ENCODE assay signal across 17 cellular contexts in genomic region chr3:15623535-15624450, GRCh38. TPM values are rescaled to one million over a fixed set of nuclear protein-coding genes. Genes with fewer than 3 reads are reported as not detected.
A peak's percentile ranks its signal among the peaks of the same experiment; 100 is the strongest.
DNase-seq lines count a peak whose midpoint lies in the region; ATAC-seq and TF ChIP-seq lines count a peak whose summit lies in the region.
"Had no signal": no experiment of that assay in that cellular context is flagged by ENCODE, and none has a peak within 500 bp of the region (broad histone marks: within the 10 kb centered on the region; RNA-seq: fewer than 3 reads in every experiment).

No MANE protein-coding gene starts in this region.

- peak overlapping the region; percentile 55 for H3K27ac Mint-ChIP-seq in activated CD4-positive, alpha-beta T cell treated with anti-CD3 and anti-CD28 coated beads, Interleukin-2, amount 10 ng/mL, durations not matched to agents 7 days and 5 days
- peak overlapping the region; percentile 33 for H3K27ac Mint-ChIP-seq in T-helper 1 cell treated with Interleukin-12 subunit alpha and Interleukin-12 subunit beta and Interleukin-4 antibody, amounts not matched to agents 30 μg/mL and 1 μg/mL, for 36 hours
- H3K27ac Mint-ChIP-seq in osteocyte (ENCODE audit: unreplicated experiment), result peak overlapping the region; percentile 5
- H3K27ac Mint-ChIP-seq: HFFc6 had no signal

- peaks cover 42% of the 10 kb centered on the region for H3K36me3 Mint-ChIP-seq in activated CD4-positive, alpha-beta T cell treated with anti-CD3 and anti-CD28 coated beads, Interleukin-2, amount 10 ng/mL, durations not matched to agents 7 days and 5 days (ENCODE audit: low read depth)
- peaks cover 24% of the 10 kb centered on the region for H3K36me3 Mint-ChIP-seq in T-helper 1 cell treated with Interleukin-12 subunit alpha and Interleukin-12 subunit beta and Interleukin-4 antibody, amounts not matched to agents 30 μg/mL and 1 μg/mL, for 36 hours (ENCODE audit: low read depth)
- H3K36me3 Mint-ChIP-seq in osteocyte (ENCODE audit: unreplicated experiment), result peaks cover 30% of the 10 kb centered on the region

- H3K27me3 Mint-ChIP-seq in activated CD4-positive, alpha-beta T cell treated with anti-CD3 and anti-CD28 coated beads, Interleukin-2, amount 10 ng/mL, durations not matched to agents 7 days and 5 days, result no peaks in the 10 kb centered on the region
- no peaks in the 10 kb centered on the region for H3K27me3 Mint-ChIP-seq in T-helper 1 cell treated with Interleukin-12 subunit alpha and Interleukin-12 subunit beta and Interleukin-4 antibody, amounts not matched to agents 30 μg/mL and 1 μg/mL, for 36 hours (ENCODE audit: low read depth)
- no peaks in the 10 kb centered on the region for H3K27me3 Mint-ChIP-seq in osteocyte (ENCODE audit: unreplicated experiment)

- peaks cover 42% of the 10 kb centered on the region for H3K9me3 Mint-ChIP-seq in activated CD4-positive, alpha-beta T cell treated with anti-CD3 and anti-CD28 coated beads, Interleukin-2, amount 10 ng/mL, durations not matched to agents 7 days and 5 days
- H3K9me3 Mint-ChIP-seq in T-helper 1 cell treated with Interleukin-12 subunit alpha and Interleukin-12 subunit beta and Interleukin-4 antibody, amounts not matched to agents 30 μg/mL and 1 μg/mL, for 36 hours, result peaks cover 43% of the 10 kb centered on the region
- H3K9me3 Mint-ChIP-seq in osteocyte (ENCODE audit: unreplicated experiment), result peaks cover 28% of the 10 kb centered on the region

- DNase-seq in activated CD4-positive, alpha-beta T cell treated with anti-CD3 and anti-CD28 coated beads, Interleukin-2, amount 10 ng/mL, durations not matched to agents 7 days and 5 days, result no peak
- no peak for DNase-seq in activated CD4-positive, alpha-beta T cell treated with anti-CD3 and anti-CD28 coated beads for 1 hour
- DNase-seq in amniotic epithelial cell (ENCODE audit: low read depth), result peak; percentile 85
- DNase-seq in osteocyte (ENCODE audit: extremely low spot score, unreplicated experiment), result no peak
- no peak for DNase-seq in NCI-H2107 treated with DMSO at 0.1 percent for 48 hours (lab: John Stamatoyannopoulos, UW; ENCODE audit: unreplicated experiment)
- DNase-seq: cerebellar nuclear complex; HFFc6; kidney glomerular epithelial cell; NCI-H1105 treated with DMSO at 0.1 percent for 48 hours; NCI-H526; stimulated activated CD4-positive, alpha-beta T cell treated with anti-CD3 and anti-CD28 coated beads, Interleukin-12 subunit alpha, Interleukin-12 subunit beta, amount 100 ng/mL, for 4 hours had no signal

- peaks cover 21% of the 10 kb centered on the region for H3K4me1 Mint-ChIP-seq in activated CD4-positive, alpha-beta T cell treated with anti-CD3 and anti-CD28 coated beads, Interleukin-2, amount 10 ng/mL, durations not matched to agents 7 days and 5 days
- peaks cover 16% of the 10 kb centered on the region for H3K4me1 Mint-ChIP-seq in T-helper 1 cell treated with Interleukin-12 subunit alpha and Interleukin-12 subunit beta and Interleukin-4 antibody, amounts not matched to agents 30 μg/mL and 1 μg/mL, for 36 hours (ENCODE audit: low read depth)
- H3K4me1 Mint-ChIP-seq in osteocyte (ENCODE audit: unreplicated experiment), result peaks cover 6% of the 10 kb centered on the region

- ATAC-seq in HG02884 (IDR thresholded peaks at IDR 0.05; ENCODE audit: unreplicated experiment), result no peak
- ATAC-seq in GM18909 (IDR thresholded peaks at IDR 0.05; ENCODE audit: poor library complexity, unreplicated experiment), result no peak
- ATAC-seq: A549, esophagus mucosa, gastroesophageal sphincter had no signal

- H3K4me3 Mint-ChIP-seq in activated CD4-positive, alpha-beta T cell treated with anti-CD3 and anti-CD28 coated beads, Interleukin-2, amount 10 ng/mL, durations not matched to agents 7 days and 5 days, result no peak overlapping the region
- peak overlapping the region; percentile 22 for H3K4me3 Mint-ChIP-seq in T-helper 1 cell treated with Interleukin-12 subunit alpha and Interleukin-12 subunit beta and Interleukin-4 antibody, amounts not matched to agents 30 μg/mL and 1 μg/mL, for 36 hours
- no peak overlapping the region for H3K4me3 Mint-ChIP-seq in osteocyte (ENCODE audit: unreplicated experiment)
- H3K4me3 Mint-ChIP-seq: HFFc6 had no signal

- CTCF ChIA-PET in activated CD4-positive, alpha-beta T cell treated with anti-CD3 and anti-CD28 coated beads, Interleukin-2, amount 10 ng/mL, durations not matched to agents 7 days and 5 days (lab: Charles Lee), result no interaction called here

- POLR2A ChIA-PET in activated CD4-positive, alpha-beta T cell treated with anti-CD3 and anti-CD28 coated beads, Interleukin-2, amount 10 ng/mL, durations not matched to agents 7 days and 5 days (lab: Charles Lee), result interaction anchor here (0.6 kb wide), 1 partner anchor 272 kb away, joined by 3 read pairs; no protein-coding TSS in a partner anchor

- TF ChIP-seq CTCF in osteocyte (IDR thresholded peaks at IDR 0.05), result no peak

RNA-seq across cellular contexts. Expression of gene BTD, which starts 22.2 kb away (rescaled TPM):
- 1 to 10 TPM; 6.6 to 8.1 TPM for total RNA-seq in activated CD4-positive, alpha-beta T cell treated with anti-CD3 and anti-CD28 coated beads, Interleukin-2, amount 10 ng/mL, durations not matched to agents 7 days and 5 days
- 28.0 and 28.9 TPM in 2 replicates for total RNA-seq in osteocyte

RNA-seq across cellular contexts. Expression of gene HACL1, which starts 22.4 kb away (rescaled TPM):
- total RNA-seq in activated CD4-positive, alpha-beta T cell treated with anti-CD3 and anti-CD28 coated beads, Interleukin-2, amount 10 ng/mL, durations not matched to agents 7 days and 5 days, result 10 to 100 TPM; 23.1 to 25.5 TPM
- total RNA-seq in osteocyte, result 23.7 and 24.7 TPM in 2 replicates

Comparison
In these comparisons a context has a peak if more than half of its experiments do, and no peak if none do; other contexts are left out.
1. H3K27ac Mint-ChIP-seq: peak in every context shown above with its lines; median percentile 55 in activated CD4-positive, alpha-beta T cell treated with anti-CD3 and anti-CD28 coated beads, Interleukin-2, amount 10 ng/mL, durations not matched to agents 7 days and 5 days; 33 in T-helper 1 cell treated with Interleukin-12 subunit alpha and Interleukin-12 subunit beta and Interleukin-4 antibody, amounts not matched to agents 30 μg/mL and 1 μg/mL, for 36 hours; 5 in osteocyte.